2 cellular contexts compared by ENCODE assay signal in the genomic region with DNA sequence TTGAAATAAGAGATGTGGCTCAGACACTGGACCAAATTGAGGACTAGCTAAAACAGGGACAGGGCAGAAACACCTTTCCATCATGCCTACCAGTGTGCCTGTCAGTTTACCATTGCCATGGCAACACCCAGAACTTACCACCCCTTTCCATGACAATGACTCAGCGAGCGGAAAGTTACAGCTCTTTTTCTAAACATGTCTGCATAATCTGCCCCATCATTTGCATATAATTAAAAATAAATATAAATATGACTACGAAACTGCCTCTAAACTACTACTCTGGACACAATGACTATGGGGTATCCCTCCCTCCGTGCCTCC.
TF ChIP-seq lines count a peak whose summit lies in the region.

No MANE protein-coding gene starts in this region.

TF ChIP-seq in HepG2, 621 proteins besides CTCF, POLR2A, EP300 and RAD21 (continued from another document):
- TF ChIP-seq, protein P1, sequence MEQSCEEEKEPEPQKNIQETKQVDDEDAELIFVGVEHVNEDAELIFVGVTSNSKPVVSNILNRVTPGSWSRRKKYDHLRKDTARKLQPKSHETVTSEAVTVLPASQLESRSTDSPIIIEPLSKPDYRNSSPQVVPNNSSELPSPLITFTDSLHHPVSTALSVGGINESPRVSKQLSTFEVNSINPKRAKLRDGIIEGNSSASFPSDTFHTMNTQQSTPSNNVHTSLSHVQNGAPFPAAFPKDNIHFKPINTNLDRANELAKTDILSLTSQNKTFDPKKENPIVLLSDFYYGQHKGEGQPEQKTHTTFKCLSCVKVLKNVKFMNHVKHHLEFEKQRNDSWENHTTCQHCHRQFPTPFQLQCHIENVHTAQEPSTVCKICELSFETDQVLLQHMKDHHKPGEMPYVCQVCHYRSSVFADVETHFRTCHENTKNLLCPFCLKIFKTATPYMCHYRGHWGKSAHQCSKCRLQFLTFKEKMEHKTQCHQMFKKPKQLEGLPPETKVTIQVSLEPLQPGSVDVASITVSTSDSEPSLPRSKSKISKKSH (CRISPR knock-in tag; IDR thresholded peaks at IDR 0.05; ENCODE audit: borderline replicate concordance), result no peak
- TF ChIP-seq NCOA2 (CRISPR knock-in tag; IDR thresholded peaks at IDR 0.05) (no peak), SAP130 (CRISPR knock-in tag; IDR thresholded peaks at IDR 0.05; ENCODE audit: low read depth) (0 out of 2 replicates have a peak, but pooled peaks have one; percentile 17), ZNF44 (CRISPR knock-in tag; IDR thresholded peaks at IDR 0.05) (no peak), NFE2L2 (IDR thresholded peaks at IDR 0.05; ENCODE audit: low read length) (peak; percentile 74), RFX3 (CRISPR knock-in tag; IDR thresholded peaks at IDR 0.05) (peak; percentile 88), DMAP1 (CRISPR knock-in tag; IDR thresholded peaks at IDR 0.05) (no peak)
- TF ChIP-seq, protein P2, sequence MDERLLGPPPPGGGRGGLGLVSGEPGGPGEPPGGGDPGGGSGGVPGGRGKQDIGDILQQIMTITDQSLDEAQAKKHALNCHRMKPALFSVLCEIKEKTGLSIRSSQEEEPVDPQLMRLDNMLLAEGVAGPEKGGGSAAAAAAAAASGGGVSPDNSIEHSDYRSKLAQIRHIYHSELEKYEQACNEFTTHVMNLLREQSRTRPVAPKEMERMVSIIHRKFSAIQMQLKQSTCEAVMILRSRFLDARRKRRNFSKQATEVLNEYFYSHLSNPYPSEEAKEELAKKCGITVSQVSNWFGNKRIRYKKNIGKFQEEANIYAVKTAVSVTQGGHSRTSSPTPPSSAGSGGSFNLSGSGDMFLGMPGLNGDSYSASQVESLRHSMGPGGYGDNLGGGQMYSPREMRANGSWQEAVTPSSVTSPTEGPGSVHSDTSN (CRISPR knock-in tag; IDR thresholded peaks at IDR 0.05), result 0 out of 2 replicates have a peak, but pooled peaks have one; percentile 29
TF ChIP-seq in HepG2: peak in this region for 8.

TF ChIP-seq in SK-N-SH, 30 proteins besides CTCF, POLR2A, EP300 and RAD21 (continued from another document):
- TF ChIP-seq, protein P3, sequence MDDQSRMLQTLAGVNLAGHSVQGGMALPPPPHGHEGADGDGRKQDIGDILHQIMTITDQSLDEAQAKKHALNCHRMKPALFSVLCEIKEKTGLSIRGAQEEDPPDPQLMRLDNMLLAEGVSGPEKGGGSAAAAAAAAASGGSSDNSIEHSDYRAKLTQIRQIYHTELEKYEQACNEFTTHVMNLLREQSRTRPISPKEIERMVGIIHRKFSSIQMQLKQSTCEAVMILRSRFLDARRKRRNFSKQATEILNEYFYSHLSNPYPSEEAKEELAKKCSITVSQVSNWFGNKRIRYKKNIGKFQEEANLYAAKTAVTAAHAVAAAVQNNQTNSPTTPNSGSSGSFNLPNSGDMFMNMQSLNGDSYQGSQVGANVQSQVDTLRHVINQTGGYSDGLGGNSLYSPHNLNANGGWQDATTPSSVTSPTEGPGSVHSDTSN (IDR thresholded peaks at IDR 0.05), result peak; percentile 34; the same call in 1 of the 2 replicates
